Comparison of ENCODE assay signal across 16 cellular contexts in the genomic region with DNA sequence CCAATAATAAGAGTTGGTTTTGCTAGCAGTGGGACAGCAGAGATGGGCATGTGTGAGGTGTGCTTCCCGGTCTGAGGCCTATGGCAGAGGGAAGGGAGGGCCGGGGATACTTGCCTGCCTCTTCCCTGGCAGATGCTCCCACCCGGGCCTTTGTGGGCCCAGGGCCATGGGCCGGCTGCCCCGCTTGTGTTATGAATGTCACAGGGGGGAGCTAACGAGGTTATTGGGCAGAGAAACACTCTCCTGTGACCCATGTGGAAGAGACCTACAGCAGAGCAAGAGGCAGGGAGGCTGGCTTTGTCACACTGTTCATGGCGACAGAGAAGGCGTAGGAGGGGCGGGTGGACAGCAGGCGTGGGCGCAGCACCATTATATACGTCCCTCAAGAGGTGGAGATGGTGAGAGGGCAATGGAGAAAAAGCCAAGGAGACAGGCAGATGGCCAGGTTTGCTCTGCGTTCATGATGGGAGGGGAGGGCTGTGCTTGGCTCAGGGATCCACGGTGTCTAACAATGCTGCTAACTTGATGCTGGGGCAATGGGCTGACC. TPM values are rescaled to one million over a fixed set of nuclear protein-coding genes. Genes with fewer than 3 reads are reported as not detected.
DNase-seq lines count a peak whose midpoint lies in the region; TF ChIP-seq lines count a peak whose summit lies in the region.
"Had no signal": no experiment of that assay in that cellular context is flagged by ENCODE, and none has a peak within 500 bp of the region (broad histone marks: within the 10 kb centered on the region; RNA-seq: fewer than 3 reads in every experiment).

No MANE protein-coding gene starts in this region.

- peaks cover 96% of the 10 kb centered on the region for H4K20me1 ChIP-seq in neural progenitor cell (ENCODE audit: low read depth)

- no peak overlapping the region for H3K9ac ChIP-seq in neural progenitor cell

- peak overlapping the region; percentile 30 for H3K27ac Mint-ChIP-seq in activated CD4-positive, alpha-beta memory T cell treated with anti-CD3 and anti-CD28 coated beads, Interleukin-2, amount 10 ng/mL, durations not matched to agents 7 days and 5 days
- H3K27ac Mint-ChIP-seq in neural progenitor cell, result no peak overlapping the region

- H2AFZ ChIP-seq in neural progenitor cell (replicated peaks), result no peak overlapping the region

- peaks cover 10% of the 10 kb centered on the region for H3F3A ChIP-seq in neural progenitor cell (ENCODE audit: low read depth)

- CTCF ChIA-PET in activated CD4-positive, alpha-beta memory T cell treated with anti-CD3 and anti-CD28 coated beads, Interleukin-2, amount 10 ng/mL, durations not matched to agents 7 days and 5 days (lab: Charles Lee), result no interaction called here

- TF ChIP-seq CTCF in neural progenitor cell (IDR thresholded peaks at IDR 0.05), result no peak
- TF ChIP-seq CTCF in GM10266 (IDR thresholded peaks at IDR 0.05; ENCODE audit: control insufficient read depth, insufficient read depth, low read depth, missing control alignments), result no peak

- no peaks in the 10 kb centered on the region for H3K27me3 ChIP-seq in neural progenitor cell

- H3K79me2 ChIP-seq in neural progenitor cell (ENCODE audit: low read depth), result peaks cover 28% of the 10 kb centered on the region

- peaks cover 98% of the 10 kb centered on the region for H3K36me3 Mint-ChIP-seq in activated CD4-positive, alpha-beta memory T cell treated with anti-CD3 and anti-CD28 coated beads, Interleukin-2, amount 10 ng/mL, durations not matched to agents 7 days and 5 days (ENCODE audit: low read depth)
- H3K36me3 Mint-ChIP-seq in neural progenitor cell, result peaks cover 77% of the 10 kb centered on the region

- no peaks in the 10 kb centered on the region for H3K27me3 Mint-ChIP-seq in activated CD4-positive, alpha-beta memory T cell treated with anti-CD3 and anti-CD28 coated beads, Interleukin-2, amount 10 ng/mL, durations not matched to agents 7 days and 5 days
- peaks cover 10% of the 10 kb centered on the region for H3K27me3 Mint-ChIP-seq in neural progenitor cell (ENCODE audit: insufficient read depth, low read depth)

- H3K4me2 ChIP-seq in neural progenitor cell, result no peak overlapping the region

- POLR2A ChIA-PET in activated CD4-positive, alpha-beta memory T cell treated with anti-CD3 and anti-CD28 coated beads, Interleukin-2, amount 10 ng/mL, durations not matched to agents 7 days and 5 days (lab: Charles Lee), result interaction anchor here (1.0 to 22.7 kb wide), 7 partner anchors 8 to 255 kb away, joined by 4 to 422 read pairs (median 4); no protein-coding TSS in a partner anchor

- H3K27ac ChIP-seq in neural progenitor cell, result no peak overlapping the region
- H3K27ac ChIP-seq: lower lobe of right lung, SJSA1 had no signal

- DNase-seq in activated CD4-positive, alpha-beta memory T cell treated with anti-CD3 and anti-CD28 coated beads, Interleukin-2, amount 10 ng/mL, durations not matched to agents 7 days and 5 days, result no peak
- DNase-seq in erythroblast (lab: John Stamatoyannopoulos, UW), result no peak
- DNase-seq in neural progenitor cell (ENCODE audit: low spot score), result no peak
- no peak for DNase-seq in GM10266 (ENCODE audit: extremely low spot score)
- no peak for DNase-seq in SHP77 (lab: John Stamatoyannopoulos, UW)
- DNase-seq in LoVo (ENCODE audit: low spot score), result no peak
- no peak for DNase-seq in retina
- DNase-seq: activated CD4-positive, CD25-positive, alpha-beta regulatory T cell treated with anti-CD3 and anti-CD28 coated beads, Interleukin-2, amount 50 U/mL, for 72 hours; amygdala; GDM1; GOT3; lower lobe of right lung; NCI-H1436; stimulated activated CD4-positive, alpha-beta T cell treated with anti-CD3 and anti-CD28 coated beads, Interleukin-2, amount 100 ng/mL, for 24 hours had no signal

- H3K9me3 ChIP-seq in neural progenitor cell (ENCODE audit: low read depth), result no peaks in the 10 kb centered on the region
- H3K9me3 ChIP-seq: lower lobe of right lung, SJSA1 had no signal

- TF ChIP-seq POLR2A in GM19099 (IDR thresholded peaks at IDR 0.05; ENCODE audit: extremely low read depth, insufficient read length, low read depth) (peak; percentile 24), erythroblast (IDR thresholded peaks at IDR 0.05; ENCODE audit: low read length) (peak; percentile 21)

- no peaks in the 10 kb centered on the region for H3K9me3 Mint-ChIP-seq in activated CD4-positive, alpha-beta memory T cell treated with anti-CD3 and anti-CD28 coated beads, Interleukin-2, amount 10 ng/mL, durations not matched to agents 7 days and 5 days
- H3K9me3 Mint-ChIP-seq in neural progenitor cell, result no peaks in the 10 kb centered on the region

- no peaks in the 10 kb centered on the region for H3K36me3 ChIP-seq in neural progenitor cell
- H3K36me3 ChIP-seq: SJSA1 had no signal

- no peak overlapping the region for H3K4me3 Mint-ChIP-seq in activated CD4-positive, alpha-beta memory T cell treated with anti-CD3 and anti-CD28 coated beads, Interleukin-2, amount 10 ng/mL, durations not matched to agents 7 days and 5 days
- H3K4me3 Mint-ChIP-seq in neural progenitor cell, result peak overlapping the region; percentile 22

- H3K4me1 ChIP-seq in neural progenitor cell, result peaks cover 20% of the 10 kb centered on the region
- H3K4me1 ChIP-seq: SJSA1 had no signal

- H3K4me1 Mint-ChIP-seq in activated CD4-positive, alpha-beta memory T cell treated with anti-CD3 and anti-CD28 coated beads, Interleukin-2, amount 10 ng/mL, durations not matched to agents 7 days and 5 days, result peaks cover 97% of the 10 kb centered on the region
- peaks cover 81% of the 10 kb centered on the region for H3K4me1 Mint-ChIP-seq in neural progenitor cell

- no peak overlapping the region for H3K4me3 ChIP-seq in neural progenitor cell
- H3K4me3 ChIP-seq: lower lobe of right lung, SJSA1 had no signal

RNA-seq across cellular contexts. Expression of a gene that starts 13.3 kb away (rescaled TPM):
- 100 to 1,000 TPM; 389 to 401 TPM for total RNA-seq in activated CD4-positive, alpha-beta memory T cell treated with anti-CD3 and anti-CD28 coated beads, Interleukin-2, amount 10 ng/mL, durations not matched to agents 7 days and 5 days
- total RNA-seq in neural progenitor cell (ENCODE audit: low replicate concordance), result 95.8 and 103 TPM in 2 replicates

RNA-seq across cellular contexts. Expression of a gene that starts 34.2 kb away (rescaled TPM):
- total RNA-seq in activated CD4-positive, alpha-beta memory T cell treated with anti-CD3 and anti-CD28 coated beads, Interleukin-2, amount 10 ng/mL, durations not matched to agents 7 days and 5 days, result 10 to 100 TPM; 11.8 to 12.8 TPM
- 7.1 and 18.1 TPM in 2 replicates for total RNA-seq in neural progenitor cell (ENCODE audit: low replicate concordance)
